Comparison of ENCODE assay signal across 1 cellular context in the genomic region with DNA sequence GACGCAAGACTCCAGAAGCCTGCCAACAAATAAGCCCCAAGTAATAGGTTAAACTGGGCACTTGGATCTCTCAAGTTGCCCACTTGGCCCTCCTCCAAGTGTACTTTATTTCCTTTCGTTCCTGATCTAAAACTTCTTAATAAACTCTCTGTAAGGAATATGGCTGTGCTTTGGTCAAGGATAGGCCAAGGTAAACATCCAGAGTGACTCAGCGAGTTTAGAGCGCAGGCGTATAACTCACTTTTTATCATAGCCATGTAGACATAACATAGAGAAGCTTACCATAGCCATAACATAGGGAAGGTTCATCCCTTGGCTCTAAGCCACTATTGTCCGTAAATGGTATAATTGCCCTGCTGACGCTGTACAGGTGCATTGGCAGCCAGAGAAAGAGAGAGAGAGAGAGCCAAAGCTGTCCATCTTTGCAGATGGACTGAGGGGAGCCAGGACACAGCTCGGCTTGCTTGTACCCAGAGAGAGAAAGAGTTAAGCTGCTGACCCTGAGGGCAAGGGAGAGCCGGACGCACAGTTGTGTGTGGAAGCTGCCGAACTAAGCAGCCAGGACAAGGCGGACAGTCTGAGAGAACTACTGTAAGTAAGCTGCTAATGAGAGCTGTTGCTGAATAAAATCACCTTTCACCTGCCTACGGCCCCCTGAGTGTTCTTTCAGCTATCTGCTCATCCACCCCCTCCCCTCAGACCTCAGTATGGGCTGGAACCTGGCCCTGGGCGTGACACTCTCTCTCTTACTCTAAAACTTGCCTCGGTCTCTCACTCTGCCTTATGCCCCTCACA.
TF ChIP-seq lines count a peak whose summit lies in the region.

No MANE protein-coding gene starts in this region.

TF ChIP-seq in K562, 482 proteins besides CTCF, POLR2A, EP300 and RAD21 (continued from another document):
- no peak for TF ChIP-seq ZBTB5 (IDR thresholded peaks at IDR 0.05)
- TF ChIP-seq, protein P1, sequence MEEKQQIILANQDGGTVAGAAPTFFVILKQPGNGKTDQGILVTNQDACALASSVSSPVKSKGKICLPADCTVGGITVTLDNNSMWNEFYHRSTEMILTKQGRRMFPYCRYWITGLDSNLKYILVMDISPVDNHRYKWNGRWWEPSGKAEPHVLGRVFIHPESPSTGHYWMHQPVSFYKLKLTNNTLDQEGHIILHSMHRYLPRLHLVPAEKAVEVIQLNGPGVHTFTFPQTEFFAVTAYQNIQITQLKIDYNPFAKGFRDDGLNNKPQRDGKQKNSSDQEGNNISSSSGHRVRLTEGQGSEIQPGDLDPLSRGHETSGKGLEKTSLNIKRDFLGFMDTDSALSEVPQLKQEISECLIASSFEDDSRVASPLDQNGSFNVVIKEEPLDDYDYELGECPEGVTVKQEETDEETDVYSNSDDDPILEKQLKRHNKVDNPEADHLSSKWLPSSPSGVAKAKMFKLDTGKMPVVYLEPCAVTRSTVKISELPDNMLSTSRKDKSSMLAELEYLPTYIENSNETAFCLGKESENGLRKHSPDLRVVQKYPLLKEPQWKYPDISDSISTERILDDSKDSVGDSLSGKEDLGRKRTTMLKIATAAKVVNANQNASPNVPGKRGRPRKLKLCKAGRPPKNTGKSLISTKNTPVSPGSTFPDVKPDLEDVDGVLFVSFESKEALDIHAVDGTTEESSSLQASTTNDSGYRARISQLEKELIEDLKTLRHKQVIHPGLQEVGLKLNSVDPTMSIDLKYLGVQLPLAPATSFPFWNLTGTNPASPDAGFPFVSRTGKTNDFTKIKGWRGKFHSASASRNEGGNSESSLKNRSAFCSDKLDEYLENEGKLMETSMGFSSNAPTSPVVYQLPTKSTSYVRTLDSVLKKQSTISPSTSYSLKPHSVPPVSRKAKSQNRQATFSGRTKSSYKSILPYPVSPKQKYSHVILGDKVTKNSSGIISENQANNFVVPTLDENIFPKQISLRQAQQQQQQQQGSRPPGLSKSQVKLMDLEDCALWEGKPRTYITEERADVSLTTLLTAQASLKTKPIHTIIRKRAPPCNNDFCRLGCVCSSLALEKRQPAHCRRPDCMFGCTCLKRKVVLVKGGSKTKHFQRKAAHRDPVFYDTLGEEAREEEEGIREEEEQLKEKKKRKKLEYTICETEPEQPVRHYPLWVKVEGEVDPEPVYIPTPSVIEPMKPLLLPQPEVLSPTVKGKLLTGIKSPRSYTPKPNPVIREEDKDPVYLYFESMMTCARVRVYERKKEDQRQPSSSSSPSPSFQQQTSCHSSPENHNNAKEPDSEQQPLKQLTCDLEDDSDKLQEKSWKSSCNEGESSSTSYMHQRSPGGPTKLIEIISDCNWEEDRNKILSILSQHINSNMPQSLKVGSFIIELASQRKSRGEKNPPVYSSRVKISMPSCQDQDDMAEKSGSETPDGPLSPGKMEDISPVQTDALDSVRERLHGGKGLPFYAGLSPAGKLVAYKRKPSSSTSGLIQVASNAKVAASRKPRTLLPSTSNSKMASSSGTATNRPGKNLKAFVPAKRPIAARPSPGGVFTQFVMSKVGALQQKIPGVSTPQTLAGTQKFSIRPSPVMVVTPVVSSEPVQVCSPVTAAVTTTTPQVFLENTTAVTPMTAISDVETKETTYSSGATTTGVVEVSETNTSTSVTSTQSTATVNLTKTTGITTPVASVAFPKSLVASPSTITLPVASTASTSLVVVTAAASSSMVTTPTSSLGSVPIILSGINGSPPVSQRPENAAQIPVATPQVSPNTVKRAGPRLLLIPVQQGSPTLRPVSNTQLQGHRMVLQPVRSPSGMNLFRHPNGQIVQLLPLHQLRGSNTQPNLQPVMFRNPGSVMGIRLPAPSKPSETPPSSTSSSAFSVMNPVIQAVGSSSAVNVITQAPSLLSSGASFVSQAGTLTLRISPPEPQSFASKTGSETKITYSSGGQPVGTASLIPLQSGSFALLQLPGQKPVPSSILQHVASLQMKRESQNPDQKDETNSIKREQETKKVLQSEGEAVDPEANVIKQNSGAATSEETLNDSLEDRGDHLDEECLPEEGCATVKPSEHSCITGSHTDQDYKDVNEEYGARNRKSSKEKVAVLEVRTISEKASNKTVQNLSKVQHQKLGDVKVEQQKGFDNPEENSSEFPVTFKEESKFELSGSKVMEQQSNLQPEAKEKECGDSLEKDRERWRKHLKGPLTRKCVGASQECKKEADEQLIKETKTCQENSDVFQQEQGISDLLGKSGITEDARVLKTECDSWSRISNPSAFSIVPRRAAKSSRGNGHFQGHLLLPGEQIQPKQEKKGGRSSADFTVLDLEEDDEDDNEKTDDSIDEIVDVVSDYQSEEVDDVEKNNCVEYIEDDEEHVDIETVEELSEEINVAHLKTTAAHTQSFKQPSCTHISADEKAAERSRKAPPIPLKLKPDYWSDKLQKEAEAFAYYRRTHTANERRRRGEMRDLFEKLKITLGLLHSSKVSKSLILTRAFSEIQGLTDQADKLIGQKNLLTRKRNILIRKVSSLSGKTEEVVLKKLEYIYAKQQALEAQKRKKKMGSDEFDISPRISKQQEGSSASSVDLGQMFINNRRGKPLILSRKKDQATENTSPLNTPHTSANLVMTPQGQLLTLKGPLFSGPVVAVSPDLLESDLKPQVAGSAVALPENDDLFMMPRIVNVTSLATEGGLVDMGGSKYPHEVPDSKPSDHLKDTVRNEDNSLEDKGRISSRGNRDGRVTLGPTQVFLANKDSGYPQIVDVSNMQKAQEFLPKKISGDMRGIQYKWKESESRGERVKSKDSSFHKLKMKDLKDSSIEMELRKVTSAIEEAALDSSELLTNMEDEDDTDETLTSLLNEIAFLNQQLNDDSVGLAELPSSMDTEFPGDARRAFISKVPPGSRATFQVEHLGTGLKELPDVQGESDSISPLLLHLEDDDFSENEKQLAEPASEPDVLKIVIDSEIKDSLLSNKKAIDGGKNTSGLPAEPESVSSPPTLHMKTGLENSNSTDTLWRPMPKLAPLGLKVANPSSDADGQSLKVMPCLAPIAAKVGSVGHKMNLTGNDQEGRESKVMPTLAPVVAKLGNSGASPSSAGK (IDR thresholded peaks at IDR 0.05) = no peak
- TF ChIP-seq SIX5 (IDR thresholded peaks at IDR 0.05; ENCODE audit: borderline replicate concordance in 1 of 2, insufficient read depth in 1 of 2, low read depth in 1 of 2, low read length in 2 of 2) = no peak
- TF ChIP-seq NFE2 (IDR thresholded peaks at IDR 0.05; ENCODE audit: low read depth) = peak; percentile 48
- TF ChIP-seq SMAD1 (IDR thresholded peaks at IDR 0.05; ENCODE audit: low read depth, low read length, partially characterized antibody) = no peak
- no peak for TF ChIP-seq PPARD (CRISPR knock-in tag; IDR thresholded peaks at IDR 0.05)
- no peak for TF ChIP-seq E2F4 (CRISPR knock-in tag; IDR thresholded peaks at IDR 0.05; ENCODE audit: low read depth)
- TF ChIP-seq ZNF282 (CRISPR knock-in tag; IDR thresholded peaks at IDR 0.05) = no peak
- TF ChIP-seq SREBF1 (IDR thresholded peaks at IDR 0.05; ENCODE audit: borderline replicate concordance, low read depth, low read length) = no peak
- TF ChIP-seq ZNF165 (CRISPR knock-in tag; IDR thresholded peaks at IDR 0.05; ENCODE audit: borderline replicate concordance) = no peak
- TF ChIP-seq, protein P2, sequence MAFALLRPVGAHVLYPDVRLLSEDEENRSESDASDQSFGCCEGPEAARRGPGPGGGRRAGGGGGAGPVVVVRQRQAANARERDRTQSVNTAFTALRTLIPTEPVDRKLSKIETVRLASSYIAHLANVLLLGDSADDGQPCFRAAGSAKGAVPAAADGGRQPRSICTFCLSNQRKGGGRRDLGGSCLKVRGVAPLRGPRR (CRISPR knock-in tag; IDR thresholded peaks at IDR 0.05) = no peak
- 0 out of 2 replicates have a peak, but pooled peaks have one; percentile 9 for TF ChIP-seq NFIC (IDR thresholded peaks at IDR 0.05)
- TF ChIP-seq ZNF444 (CRISPR knock-in tag; IDR thresholded peaks at IDR 0.05) = no peak
- TF ChIP-seq KDM2B (CRISPR knock-in tag; IDR thresholded peaks at IDR 0.05) = no peak
- TF ChIP-seq HCFC1 (IDR thresholded peaks at IDR 0.05; ENCODE audit: low read depth, low read length) = no peak
- peak; percentile 87 for TF ChIP-seq ZNF592 (IDR thresholded peaks at IDR 0.05)
- TF ChIP-seq SNAPC5 (CRISPR knock-in tag; IDR thresholded peaks at IDR 0.05) = no peak
- no peak for TF ChIP-seq GTF2B (IDR thresholded peaks at IDR 0.05; ENCODE audit: extremely low read depth, insufficient read length)
- TF ChIP-seq ZBTB7A (IDR thresholded peaks at IDR 0.05; ENCODE audit: borderline replicate concordance, control insufficient read depth, low read depth, low read length) = no peak
- TF ChIP-seq ZNF41 (CRISPR knock-in tag; conservative IDR thresholded peaks at IDR 0.05) = no peak
- no peak for TF ChIP-seq ZNF764 (CRISPR knock-in tag; IDR thresholded peaks at IDR 0.05; ENCODE audit: low read depth)
- TF ChIP-seq CBX3 (IDR thresholded peaks at IDR 0.05; ENCODE audit: borderline replicate concordance in 1 of 2, low read length in 2 of 2) = no peak
- no peak for TF ChIP-seq PRPF4 (IDR thresholded peaks at IDR 0.05; ENCODE audit: insufficient read depth, low read depth, low read length, poor library complexity, severe bottlenecking)
- TF ChIP-seq CBFA2T2 (conservative IDR thresholded peaks at IDR 0.05) = no peak
- TF ChIP-seq FOXK1 (CRISPR knock-in tag; IDR thresholded peaks at IDR 0.05; ENCODE audit: borderline replicate concordance) = no peak
- TF ChIP-seq ARID1B (IDR thresholded peaks at IDR 0.05) = no peak
- TF ChIP-seq KAT8 (IDR thresholded peaks at IDR 0.05; ENCODE audit: low read depth) = no peak
- TF ChIP-seq ZSCAN32 (CRISPR knock-in tag; IDR thresholded peaks at IDR 0.05) = no peak
